Comparison of ENCODE assay signal across 1 cellular context in genomic region chr1:172532700-172533510, GRCh38.
A peak's percentile ranks its signal among the peaks of the same experiment; 100 is the strongest.
TF ChIP-seq lines count a peak whose summit lies in the region.

Gene SUCO (plus strand): TSS chr1:172533150. CDS start chr1:172533436, 286 bp downstream.

TF ChIP-seq in K562, 482 proteins besides CTCF, POLR2A, EP300 and RAD21 (continued from another document and continues in another):
- TF ChIP-seq CLOCK (CRISPR knock-in tag; IDR thresholded peaks at IDR 0.05; ENCODE audit: borderline replicate concordance) = 0 out of 2 replicates have a peak, but pooled peaks have one; percentile 40
- TF ChIP-seq, protein P1, sequence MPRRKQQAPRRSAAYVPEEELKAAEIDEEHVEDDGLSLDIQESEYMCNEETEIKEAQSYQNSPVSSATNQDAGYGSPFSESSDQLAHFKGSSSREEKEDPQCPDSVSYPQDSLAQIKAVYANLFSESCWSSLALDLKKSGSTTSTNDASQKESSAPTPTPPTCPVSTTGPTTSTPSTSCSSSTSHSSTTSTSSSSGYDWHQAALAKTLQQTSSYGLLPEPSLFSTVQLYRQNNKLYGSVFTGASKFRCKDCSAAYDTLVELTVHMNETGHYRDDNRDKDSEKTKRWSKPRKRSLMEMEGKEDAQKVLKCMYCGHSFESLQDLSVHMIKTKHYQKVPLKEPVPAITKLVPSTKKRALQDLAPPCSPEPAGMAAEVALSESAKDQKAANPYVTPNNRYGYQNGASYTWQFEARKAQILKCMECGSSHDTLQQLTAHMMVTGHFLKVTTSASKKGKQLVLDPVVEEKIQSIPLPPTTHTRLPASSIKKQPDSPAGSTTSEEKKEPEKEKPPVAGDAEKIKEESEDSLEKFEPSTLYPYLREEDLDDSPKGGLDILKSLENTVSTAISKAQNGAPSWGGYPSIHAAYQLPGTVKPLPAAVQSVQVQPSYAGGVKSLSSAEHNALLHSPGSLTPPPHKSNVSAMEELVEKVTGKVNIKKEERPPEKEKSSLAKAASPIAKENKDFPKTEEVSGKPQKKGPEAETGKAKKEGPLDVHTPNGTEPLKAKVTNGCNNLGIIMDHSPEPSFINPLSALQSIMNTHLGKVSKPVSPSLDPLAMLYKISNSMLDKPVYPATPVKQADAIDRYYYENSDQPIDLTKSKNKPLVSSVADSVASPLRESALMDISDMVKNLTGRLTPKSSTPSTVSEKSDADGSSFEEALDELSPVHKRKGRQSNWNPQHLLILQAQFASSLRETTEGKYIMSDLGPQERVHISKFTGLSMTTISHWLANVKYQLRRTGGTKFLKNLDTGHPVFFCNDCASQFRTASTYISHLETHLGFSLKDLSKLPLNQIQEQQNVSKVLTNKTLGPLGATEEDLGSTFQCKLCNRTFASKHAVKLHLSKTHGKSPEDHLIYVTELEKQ (CRISPR knock-in tag; IDR thresholded peaks at IDR 0.05) = no peak
- peak; percentile 91; the same call in 1 of the 2 replicates for TF ChIP-seq CAMTA2 (CRISPR knock-in tag; conservative IDR thresholded peaks at IDR 0.05)
- 0 out of 2 replicates have a peak, but pooled peaks have one; percentile 80 for TF ChIP-seq ZBTB43 (CRISPR knock-in tag; IDR thresholded peaks at IDR 0.05)
- TF ChIP-seq DIDO1 (tag; IDR thresholded peaks at IDR 0.05; ENCODE audit: low read depth) = no peak
- no peak for TF ChIP-seq KDM2B (CRISPR knock-in tag; IDR thresholded peaks at IDR 0.05)
- TF ChIP-seq KAT7 (CRISPR knock-in tag; IDR thresholded peaks at IDR 0.05; ENCODE audit: borderline replicate concordance) = peak; percentile 98; the same call in 1 of the 2 replicates
- peak; percentile 85 for TF ChIP-seq HDAC8 (tag; IDR thresholded peaks at IDR 0.05)
- TF ChIP-seq SIN3B (IDR thresholded peaks at IDR 0.05; ENCODE audit: low read depth) = peak; percentile 72
- TF ChIP-seq, protein P2, sequence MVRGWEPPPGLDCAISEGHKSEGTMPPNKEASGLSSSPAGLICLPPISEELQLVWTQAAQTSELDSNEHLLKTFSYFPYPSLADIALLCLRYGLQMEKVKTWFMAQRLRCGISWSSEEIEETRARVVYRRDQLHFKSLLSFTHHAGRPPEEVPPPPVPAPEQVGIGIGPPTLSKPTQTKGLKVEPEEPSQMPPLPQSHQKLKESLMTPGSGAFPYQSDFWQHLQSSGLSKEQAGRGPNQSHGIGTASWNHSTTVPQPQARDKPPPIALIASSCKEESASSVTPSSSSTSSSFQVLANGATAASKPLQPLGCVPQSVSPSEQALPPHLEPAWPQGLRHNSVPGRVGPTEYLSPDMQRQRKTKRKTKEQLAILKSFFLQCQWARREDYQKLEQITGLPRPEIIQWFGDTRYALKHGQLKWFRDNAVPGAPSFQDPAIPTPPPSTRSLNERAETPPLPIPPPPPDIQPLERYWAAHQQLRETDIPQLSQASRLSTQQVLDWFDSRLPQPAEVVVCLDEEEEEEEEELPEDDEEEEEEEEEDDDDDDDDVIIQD (CRISPR knock-in tag; IDR thresholded peaks at IDR 0.05) = no peak
- TF ChIP-seq ZNF277 (CRISPR knock-in tag; IDR thresholded peaks at IDR 0.05; ENCODE audit: borderline replicate concordance) = no peak
- peak; percentile 63; the same call in 1 of the 2 replicates for TF ChIP-seq XRCC5 (IDR thresholded peaks at IDR 0.05; ENCODE audit: low read depth, low read length)
- peak; percentile 90 for TF ChIP-seq HBP1 (CRISPR knock-in tag; IDR thresholded peaks at IDR 0.05)
- no peak for TF ChIP-seq SNRNP70 (optimal IDR thresholded peaks at IDR 0.05; ENCODE audit: low read depth, low read length)
- TF ChIP-seq EHMT2 (IDR thresholded peaks at IDR 0.05) = no peak
- TF ChIP-seq, protein P3, sequence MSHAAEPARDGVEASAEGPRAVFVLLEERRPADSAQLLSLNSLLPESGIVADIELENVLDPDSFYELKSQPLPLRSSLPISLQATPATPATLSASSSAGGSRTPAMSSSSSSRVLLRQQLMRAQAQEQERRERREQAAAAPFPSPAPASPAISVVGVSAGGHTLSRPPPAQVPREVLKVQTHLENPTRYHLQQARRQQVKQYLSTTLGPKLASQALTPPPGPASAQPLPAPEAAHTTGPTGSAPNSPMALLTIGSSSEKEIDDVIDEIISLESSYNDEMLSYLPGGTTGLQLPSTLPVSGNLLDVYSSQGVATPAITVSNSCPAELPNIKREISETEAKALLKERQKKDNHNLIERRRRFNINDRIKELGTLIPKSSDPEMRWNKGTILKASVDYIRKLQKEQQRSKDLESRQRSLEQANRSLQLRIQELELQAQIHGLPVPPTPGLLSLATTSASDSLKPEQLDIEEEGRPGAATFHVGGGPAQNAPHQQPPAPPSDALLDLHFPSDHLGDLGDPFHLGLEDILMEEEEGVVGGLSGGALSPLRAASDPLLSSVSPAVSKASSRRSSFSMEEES (CRISPR knock-in tag; IDR thresholded peaks at IDR 0.05) = no peak
- no peak for TF ChIP-seq ZNF140 (CRISPR knock-in tag; IDR thresholded peaks at IDR 0.05)
- no peak for TF ChIP-seq SIRT6 (IDR thresholded peaks at IDR 0.05; ENCODE audit: low read depth, low read length)
- 0 out of 2 replicates have a peak, but pooled peaks have one; percentile 13 for TF ChIP-seq TARDBP (IDR thresholded peaks at IDR 0.05)
- no peak; the same call in none of the 2 replicates for TF ChIP-seq ETV5 (CRISPR knock-in tag; IDR thresholded peaks at IDR 0.05; ENCODE audit: low read depth)
- no peak for TF ChIP-seq PURB (CRISPR knock-in tag; IDR thresholded peaks at IDR 0.05; ENCODE audit: low read depth)
- TF ChIP-seq CBX3 (IDR thresholded peaks at IDR 0.05; ENCODE audit: borderline replicate concordance in 1 of 2, low read length in 2 of 2) = no peak
- TF ChIP-seq ZNF639 (CRISPR knock-in tag; conservative IDR thresholded peaks at IDR 0.05 in 1 of 2, IDR thresholded peaks at IDR 0.05 in 1 of 2) = no peak; a peak in 1 of 4 replicates
- TF ChIP-seq, protein P4, sequence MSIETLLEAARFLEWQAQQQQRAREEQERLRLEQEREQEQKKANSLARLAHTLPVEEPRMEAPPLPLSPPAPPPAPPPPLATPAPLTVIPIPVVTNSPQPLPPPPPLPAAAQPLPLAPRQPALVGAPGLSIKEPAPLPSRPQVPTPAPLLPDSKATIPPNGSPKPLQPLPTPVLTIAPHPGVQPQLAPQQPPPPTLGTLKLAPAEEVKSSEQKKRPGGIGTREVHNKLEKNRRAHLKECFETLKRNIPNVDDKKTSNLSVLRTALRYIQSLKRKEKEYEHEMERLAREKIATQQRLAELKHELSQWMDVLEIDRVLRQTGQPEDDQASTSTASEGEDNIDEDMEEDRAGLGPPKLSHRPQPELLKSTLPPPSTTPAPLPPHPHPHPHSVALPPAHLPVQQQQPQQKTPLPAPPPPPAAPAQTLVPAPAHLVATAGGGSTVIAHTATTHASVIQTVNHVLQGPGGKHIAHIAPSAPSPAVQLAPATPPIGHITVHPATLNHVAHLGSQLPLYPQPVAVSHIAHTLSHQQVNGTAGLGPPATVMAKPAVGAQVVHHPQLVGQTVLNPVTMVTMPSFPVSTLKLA (conservative IDR thresholded peaks at IDR 0.05) = peak; percentile 30 to 87
- no peak for TF ChIP-seq ZNF146 (CRISPR knock-in tag; IDR thresholded peaks at IDR 0.05; ENCODE audit: unreplicated experiment)
- no peak for TF ChIP-seq FOXP1 (CRISPR knock-in tag; IDR thresholded peaks at IDR 0.05)
- TF ChIP-seq, protein P5, sequence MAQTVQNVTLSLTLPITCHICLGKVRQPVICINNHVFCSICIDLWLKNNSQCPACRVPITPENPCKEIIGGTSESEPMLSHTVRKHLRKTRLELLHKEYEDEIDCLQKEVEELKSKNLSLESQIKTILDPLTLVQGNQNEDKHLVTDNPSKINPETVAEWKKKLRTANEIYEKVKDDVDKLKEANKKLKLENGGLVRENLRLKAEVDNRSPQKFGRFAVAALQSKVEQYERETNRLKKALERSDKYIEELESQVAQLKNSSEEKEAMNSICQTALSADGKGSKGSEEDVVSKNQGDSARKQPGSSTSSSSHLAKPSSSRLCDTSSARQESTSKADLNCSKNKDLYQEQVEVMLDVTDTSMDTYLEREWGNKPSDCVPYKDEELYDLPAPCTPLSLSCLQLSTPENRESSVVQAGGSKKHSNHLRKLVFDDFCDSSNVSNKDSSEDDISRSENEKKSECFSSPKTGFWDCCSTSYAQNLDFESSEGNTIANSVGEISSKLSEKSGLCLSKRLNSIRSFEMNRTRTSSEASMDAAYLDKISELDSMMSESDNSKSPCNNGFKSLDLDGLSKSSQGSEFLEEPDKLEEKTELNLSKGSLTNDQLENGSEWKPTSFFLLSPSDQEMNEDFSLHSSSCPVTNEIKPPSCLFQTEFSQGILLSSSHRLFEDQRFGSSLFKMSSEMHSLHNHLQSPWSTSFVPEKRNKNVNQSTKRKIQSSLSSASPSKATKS (CRISPR knock-in tag; IDR thresholded peaks at IDR 0.05) = no peak
- 0 out of 2 replicates have a peak, but pooled peaks have one; percentile 13 for TF ChIP-seq HMG20A (CRISPR knock-in tag; conservative IDR thresholded peaks at IDR 0.05)
- TF ChIP-seq ZNF436 (CRISPR knock-in tag; IDR thresholded peaks at IDR 0.05) = peak; percentile 58; the same call in 1 of the 2 replicates
- no peak for TF ChIP-seq ZNF124 (CRISPR knock-in tag; IDR thresholded peaks at IDR 0.05)
- TF ChIP-seq NR0B1 (IDR thresholded peaks at IDR 0.05; ENCODE audit: partially characterized antibody) = no peak
- no peak for TF ChIP-seq KHSRP (IDR thresholded peaks at IDR 0.05)
- TF ChIP-seq NEUROD1 (IDR thresholded peaks at IDR 0.05; ENCODE audit: borderline replicate concordance, low read depth, low read length, partially characterized antibody) = no peak
- TF ChIP-seq CCNT2 (IDR thresholded peaks at IDR 0.05; ENCODE audit: borderline replicate concordance, extremely low read depth, insufficient read length, low read depth, low read length) = peak; percentile 97
- TF ChIP-seq XRCC4 (IDR thresholded peaks at IDR 0.05; ENCODE audit: extremely low read depth, insufficient read depth, insufficient read length) = no peak
- TF ChIP-seq CXXC5 (CRISPR knock-in tag; IDR thresholded peaks at IDR 0.05) = peak; percentile 97
- TF ChIP-seq SREBF2 (CRISPR knock-in tag; IDR thresholded peaks at IDR 0.05) = no peak
- TF ChIP-seq EGR1 (conservative IDR thresholded peaks at IDR 0.05) = peak; percentile 65
- TF ChIP-seq ZNF444 (CRISPR knock-in tag; IDR thresholded peaks at IDR 0.05) = no peak
- TF ChIP-seq ZNF184 (CRISPR knock-in tag; IDR thresholded peaks at IDR 0.05) = no peak
- TF ChIP-seq NCOR1 (IDR thresholded peaks at IDR 0.05) = no peak
- TF ChIP-seq GABPA (tag; conservative IDR thresholded peaks at IDR 0.05; ENCODE audit: low read depth) = peak; percentile 75
